In genomic region chr11:19551454-19551853, GRCh38 we compare ENCODE assay signal across 2 cellular contexts.
TF ChIP-seq lines count a peak whose summit lies in the region.

No MANE protein-coding gene starts in this region.

TF ChIP-seq in HEK293, 187 proteins besides CTCF, POLR2A, EP300 and RAD21 (continued from another document):
- TF ChIP-seq, protein P1, sequence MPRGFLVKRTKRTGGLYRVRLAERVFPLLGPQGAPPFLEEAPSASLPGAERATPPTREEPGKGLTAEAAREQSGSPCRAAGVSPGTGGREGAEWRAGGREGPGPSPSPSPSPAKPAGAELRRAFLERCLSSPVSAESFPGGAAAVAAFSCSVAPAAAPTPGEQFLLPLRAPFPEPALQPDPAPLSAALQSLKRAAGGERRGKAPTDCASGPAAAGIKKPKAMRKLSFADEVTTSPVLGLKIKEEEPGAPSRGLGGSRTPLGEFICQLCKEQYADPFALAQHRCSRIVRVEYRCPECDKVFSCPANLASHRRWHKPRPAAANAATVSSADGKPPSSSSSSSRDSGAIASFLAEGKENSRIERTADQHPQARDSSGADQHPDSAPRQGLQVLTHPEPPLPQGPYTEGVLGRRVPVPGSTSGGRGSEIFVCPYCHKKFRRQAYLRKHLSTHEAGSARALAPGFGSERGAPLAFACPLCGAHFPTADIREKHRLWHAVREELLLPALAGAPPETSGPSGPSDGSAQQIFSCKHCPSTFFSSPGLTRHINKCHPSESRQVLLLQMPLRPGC (tag by site-specific recombination; IDR thresholded peaks at IDR 0.05): no peak
- TF ChIP-seq ZBTB8A (tag by site-specific recombination; IDR thresholded peaks at IDR 0.05): no peak
- TF ChIP-seq, protein P2, sequence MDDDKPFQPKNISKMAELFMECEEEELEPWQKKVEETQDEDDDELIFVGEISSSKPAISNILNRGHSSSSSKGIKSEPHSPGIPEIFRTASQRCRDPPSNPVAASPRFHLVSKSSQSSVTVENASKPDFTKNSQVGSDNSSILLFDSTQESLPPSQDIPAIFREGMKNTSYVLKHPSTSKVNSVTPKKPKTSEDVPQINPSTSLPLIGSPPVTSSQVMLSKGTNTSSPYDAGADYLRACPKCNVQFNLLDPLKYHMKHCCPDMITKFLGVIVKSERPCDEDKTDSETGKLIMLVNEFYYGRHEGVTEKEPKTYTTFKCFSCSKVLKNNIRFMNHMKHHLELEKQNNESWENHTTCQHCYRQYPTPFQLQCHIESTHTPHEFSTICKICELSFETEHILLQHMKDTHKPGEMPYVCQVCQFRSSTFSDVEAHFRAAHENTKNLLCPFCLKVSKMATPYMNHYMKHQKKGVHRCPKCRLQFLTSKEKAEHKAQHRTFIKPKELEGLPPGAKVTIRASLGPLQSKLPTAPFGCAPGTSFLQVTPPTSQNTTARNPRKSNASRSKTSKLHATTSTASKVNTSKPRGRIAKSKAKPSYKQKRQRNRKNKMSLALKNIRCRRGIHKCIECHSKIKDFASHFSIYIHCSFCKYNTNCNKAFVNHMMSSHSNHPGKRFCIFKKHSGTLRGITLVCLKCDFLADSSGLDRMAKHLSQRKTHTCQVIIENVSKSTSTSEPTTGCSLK (tag by site-specific recombination; IDR thresholded peaks at IDR 0.05): no peak

TF ChIP-seq in GM12878, 131 proteins besides CTCF, POLR2A, EP300 and RAD21 (continued from another document):
- TF ChIP-seq ZBTB40 (IDR thresholded peaks at IDR 0.05; ENCODE audit: borderline replicate concordance) (no peak), MTA2 (IDR thresholded peaks at IDR 0.05; ENCODE audit: low read depth) (no peak), TCF3 (IDR thresholded peaks at IDR 0.05; ENCODE audit: borderline replicate concordance, insufficient read depth, low read depth, low read length) (no peak), RFX5 (IDR thresholded peaks at IDR 0.05; ENCODE audit: low read depth, low read length) (no peak), TARDBP (IDR thresholded peaks at IDR 0.05; ENCODE audit: borderline replicate concordance) (no peak), RUNX3 (IDR thresholded peaks at IDR 0.05; ENCODE audit: low read length) (no peak), CHD4 (IDR thresholded peaks at IDR 0.05) (no peak), TAF1 (IDR thresholded peaks at IDR 0.05; ENCODE audit: borderline replicate concordance, low read depth, low read length) (no peak), TBL1XR1 (IDR thresholded peaks at IDR 0.05; ENCODE audit: low read depth, low read length) (no peak), JUND (IDR thresholded peaks at IDR 0.05; ENCODE audit: low read depth, low read length) (no peak), NRF1 (conservative IDR thresholded peaks at IDR 0.05; ENCODE audit: low read depth, low read length) (no peak), MLLT1 (IDR thresholded peaks at IDR 0.05) (no peak), NR2C2 (IDR thresholded peaks at IDR 0.05; ENCODE audit: borderline replicate concordance, control insufficient read depth, insufficient read length, low read depth) (no peak), ATF7 (IDR thresholded peaks at IDR 0.05; ENCODE audit: low read depth) (no peak), CEBPZ (IDR thresholded peaks at IDR 0.05; ENCODE audit: low read depth, low read length) (no peak), BCLAF1 (IDR thresholded peaks at IDR 0.05) (no peak), CHD2 (IDR thresholded peaks at IDR 0.05; ENCODE audit: borderline replicate concordance, low read depth, low read length) (no peak), ZNF24 (IDR thresholded peaks at IDR 0.05) (no peak)
- TF ChIP-seq, protein P3, sequence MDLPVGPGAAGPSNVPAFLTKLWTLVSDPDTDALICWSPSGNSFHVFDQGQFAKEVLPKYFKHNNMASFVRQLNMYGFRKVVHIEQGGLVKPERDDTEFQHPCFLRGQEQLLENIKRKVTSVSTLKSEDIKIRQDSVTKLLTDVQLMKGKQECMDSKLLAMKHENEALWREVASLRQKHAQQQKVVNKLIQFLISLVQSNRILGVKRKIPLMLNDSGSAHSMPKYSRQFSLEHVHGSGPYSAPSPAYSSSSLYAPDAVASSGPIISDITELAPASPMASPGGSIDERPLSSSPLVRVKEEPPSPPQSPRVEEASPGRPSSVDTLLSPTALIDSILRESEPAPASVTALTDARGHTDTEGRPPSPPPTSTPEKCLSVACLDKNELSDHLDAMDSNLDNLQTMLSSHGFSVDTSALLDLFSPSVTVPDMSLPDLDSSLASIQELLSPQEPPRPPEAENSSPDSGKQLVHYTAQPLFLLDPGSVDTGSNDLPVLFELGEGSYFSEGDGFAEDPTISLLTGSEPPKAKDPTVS (IDR thresholded peaks at IDR 0.05; ENCODE audit: low read depth, low read length): no peak
